Comparison of ENCODE assay signal across 14 cellular contexts in the genomic region with DNA sequence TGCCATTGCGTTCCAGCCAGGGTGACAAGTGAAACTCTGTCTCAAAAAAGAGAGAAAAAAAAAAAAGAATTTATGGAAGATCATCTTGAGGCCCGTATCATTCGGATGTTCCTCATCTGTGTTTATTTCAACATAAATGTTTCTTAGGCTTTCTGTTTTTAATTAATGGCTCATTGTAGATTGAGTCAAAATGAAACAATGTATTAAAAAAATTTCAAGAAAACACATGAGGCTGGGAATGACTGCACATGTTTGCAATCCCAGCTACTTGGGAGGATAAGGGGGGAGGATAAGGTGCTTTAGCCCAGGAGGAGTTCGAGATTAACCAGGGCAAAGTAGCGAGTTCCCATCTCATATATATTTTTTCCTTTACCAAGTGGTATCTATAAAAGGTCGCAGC.
"Had no signal": no experiment of that assay in that cellular context is flagged by ENCODE, and none has a peak within 500 bp of the region (broad histone marks: within the 10 kb centered on the region; RNA-seq: fewer than 3 reads in every experiment).

No MANE protein-coding gene starts in this region.

- H3K27ac ChIP-seq: ascending aorta, gastroesophageal sphincter, left ventricle myocardium inferior, tibial artery, vagina, WERI-Rb-1 had no signal

- H3K9me3 Mint-ChIP-seq: activated T-helper 1 cell treated with anti-CD3 and anti-CD28 coated beads, Interleukin-12 subunit alpha, Interleukin-12 subunit beta, Interleukin-2, Interleukin-4 antibody, amounts not matched to agents 30 ng/mL and 10 ng/mL and 1 ng/mL, durations not matched to agents 14 hours and 24 hours and 36 hours; memory B cell; nephron progenitor cell had no signal

- H3K27ac Mint-ChIP-seq: activated T-helper 1 cell treated with anti-CD3 and anti-CD28 coated beads, Interleukin-12 subunit alpha, Interleukin-12 subunit beta, Interleukin-2, Interleukin-4 antibody, amounts not matched to agents 30 ng/mL and 10 ng/mL and 1 ng/mL, durations not matched to agents 14 hours and 24 hours and 36 hours; nephron progenitor cell had no signal

- H3K27me3 Mint-ChIP-seq: memory B cell had no signal

- H3K9me3 ChIP-seq: ascending aorta, gastroesophageal sphincter, left ventricle myocardium inferior, tibial artery, vagina had no signal

- H3K4me3 Mint-ChIP-seq: activated T-helper 1 cell treated with anti-CD3 and anti-CD28 coated beads, Interleukin-12 subunit alpha, Interleukin-12 subunit beta, Interleukin-2, Interleukin-4 antibody, amounts not matched to agents 30 ng/mL and 10 ng/mL and 1 ng/mL, durations not matched to agents 14 hours and 24 hours and 36 hours; memory B cell; nephron progenitor cell had no signal

- DNase-seq: activated CD4-positive, alpha-beta T cell treated with anti-CD3 and anti-CD28 coated beads for 4 hours; activated naive CD4-positive, alpha-beta T cell; dorsolateral prefrontal cortex; left ventricle myocardium inferior; nephron progenitor cell; stimulated activated CD4-positive, alpha-beta T cell treated with anti-CD3 and anti-CD28 coated beads, Interleukin-2, amount 100 ng/mL, for 48 hours; tibial artery; WERI-Rb-1 had no signal

- ATAC-seq: esophagus mucosa, gastroesophageal sphincter had no signal

- H3K27me3 ChIP-seq: ascending aorta, dorsolateral prefrontal cortex, gastroesophageal sphincter, tibial artery, vagina had no signal

- H3K4me3 ChIP-seq: ascending aorta, dorsolateral prefrontal cortex, gastroesophageal sphincter, left ventricle myocardium inferior, tibial artery, vagina had no signal

- H3K4me1 ChIP-seq: ascending aorta had no signal

- H3K4me1 Mint-ChIP-seq: nephron progenitor cell had no signal
